10 cellular contexts compared by ENCODE assay signal in genomic region chr4:155403886-155404285, GRCh38.
DNase-seq lines count a peak whose midpoint lies in the region; ATAC-seq lines count a peak whose summit lies in the region.
"Had no signal": no experiment of that assay in that cellular context is flagged by ENCODE, and none has a peak within 500 bp of the region (broad histone marks: within the 10 kb centered on the region; RNA-seq: fewer than 3 reads in every experiment).

No MANE protein-coding gene starts in this region.

- no peak overlapping the region for H3K9ac ChIP-seq in NT2/D1 (ENCODE audit: insufficient read length, low read depth)

- H3K4me1 ChIP-seq in NT2/D1 (ENCODE audit: insufficient read depth, insufficient read length) = no peaks in the 10 kb centered on the region
- H3K4me1 ChIP-seq: upper lobe of left lung had no signal

- ATAC-seq in activated CD4-positive, CD25-positive, alpha-beta regulatory T cell treated with anti-CD3 and anti-CD28 coated beads, Interleukin-2, amount 50 U/mL, for 24 hours = no peak

- H3K9me3 ChIP-seq in NT2/D1 (ENCODE audit: insufficient read depth, low read length) = no peaks in the 10 kb centered on the region
- H3K9me3 ChIP-seq: upper lobe of left lung had no signal

- no peaks in the 10 kb centered on the region for H3K36me3 ChIP-seq in NT2/D1 (ENCODE audit: insufficient read depth, insufficient read length, low read length)
- H3K36me3 ChIP-seq: upper lobe of left lung had no signal

- no peaks in the 10 kb centered on the region for H3K27me3 ChIP-seq in NT2/D1 (ENCODE audit: insufficient read depth, insufficient read length)
- H3K27me3 ChIP-seq: upper lobe of left lung had no signal

- DNase-seq in NCI-H2029 (lab: John Stamatoyannopoulos, UW) (peak; percentile 15), NCI-H2029 treated with DMSO at 0.1 percent for 48 hours (lab: John Stamatoyannopoulos, UW) (no peak), NT2/D1 (ENCODE audit: low read depth, low spot score) (peak; percentile 13), fibroblast of peridontal ligament (ENCODE audit: extremely low read depth) (peak; percentile 74), stromal cell of bone marrow (ENCODE audit: low read depth) (peak; percentile 38), 8988T (no peak), NCI-H1694 (lab: John Stamatoyannopoulos, UW) (no peak)
- DNase-seq: CD4-positive, CD25-positive, alpha-beta regulatory T cell; upper lobe of left lung had no signal

- no peak overlapping the region for H3K4me3 ChIP-seq in NT2/D1 (ENCODE audit: insufficient read length, low read depth)
- H3K4me3 ChIP-seq: upper lobe of left lung had no signal

Comparison
In these comparisons a context has a peak if more than half of its experiments do, and no peak if none do; other contexts are left out.
1. DNase-seq: peak in NCI-H2029 (single experiment), NT2/D1 (single experiment), fibroblast of peridontal ligament (single experiment) and stromal cell of bone marrow (single experiment); none in NCI-H2029 treated with DMSO at 0.1 percent for 48 hours (single experiment), 8988T (single experiment) and NCI-H1694 (single experiment).